In genomic region chr6:37172991-37173572, GRCh38 we compare ENCODE assay signal across 12 cellular contexts. TPM values are rescaled to one million over a fixed set of nuclear protein-coding genes. Genes with fewer than 3 reads are reported as not detected.
DNase-seq lines count a peak whose midpoint lies in the region; ATAC-seq, FAIRE-seq and TF ChIP-seq lines count a peak whose summit lies in the region.
"Had no signal": no experiment of that assay in that cellular context is flagged by ENCODE, and none has a peak within 500 bp of the region (broad histone marks: within the 10 kb centered on the region; RNA-seq: fewer than 3 reads in every experiment).

No MANE protein-coding gene starts in this region.

- H3K9me3 ChIP-seq in heart right ventricle (no peaks in the 10 kb centered on the region), heart left ventricle (no peaks in the 10 kb centered on the region), K562 (replicated peaks; ENCODE audit: control insufficient read depth, insufficient read depth, low read depth, low read length) (no peaks in the 10 kb centered on the region; the same call in 1 of the 2 replicates), muscle layer of duodenum (ENCODE audit: control insufficient read depth in 1 of 2, low read length in 2 of 2) (no peaks in the 10 kb centered on the region), uterus (no peaks in the 10 kb centered on the region)

- H3K27me3 ChIP-seq in heart right ventricle (no peaks in the 10 kb centered on the region), heart left ventricle (no peaks in the 10 kb centered on the region), K562 (ENCODE audit: control insufficient read depth in 2 of 2, insufficient read depth in 2 of 2, low read length in 2 of 2) (no peaks in the 10 kb centered on the region), muscle layer of duodenum (ENCODE audit: low read depth, low read length) (no peaks in the 10 kb centered on the region), uterus (no peaks in the 10 kb centered on the region)

- no TSS peak for BruUV-seq in K562 (replicated peaks; lab: Mats Ljungman, UMichigan)

- no peak overlapping the region for H2AFZ ChIP-seq in K562 (ENCODE audit: low read depth, low read length)
- H2AFZ ChIP-seq: parathyroid adenoma had no signal

- peak overlapping the region in 7 of 10 donors; percentile 21 to 96 (median 88) for H3K4me3 ChIP-seq in heart right ventricle
- peak overlapping the region in 5 of 12 donors; percentile 69 to 100 (median 92) for H3K4me3 ChIP-seq in heart left ventricle
- peak overlapping the region; percentile 97 for H3K4me3 ChIP-seq in K562
- peak overlapping the region; percentile 84 to 93 for H3K4me3 ChIP-seq in muscle layer of duodenum (ENCODE audit: low read depth in 1 of 2, low read length in 2 of 2)
- peak overlapping the region in 1 of 2 donors; percentile 85 for H3K4me3 ChIP-seq in uterus

- H3K9ac ChIP-seq in K562 (ENCODE audit: insufficient read depth in 1 of 2, low read depth in 2 of 2, low read length in 2 of 2) = peak overlapping the region; percentile 87 to 98
- H3K9ac ChIP-seq: parathyroid adenoma had no signal

- peaks cover 0 to 71% (median 30%) of the 10 kb centered on the region in 9 donors for H3K4me1 ChIP-seq in heart right ventricle
- peaks cover 0 to 68% (median 17%) of the 10 kb centered on the region in 12 donors for H3K4me1 ChIP-seq in heart left ventricle
- H3K4me1 ChIP-seq in K562 (replicated peaks in 1 of 2; ENCODE audit: control insufficient read depth in 2 of 2, insufficient read depth in 2 of 2, low read length in 2 of 2) = peaks cover 33 to 36% of the 10 kb centered on the region in 2 experiments
- peaks cover 0 to 30% of the 10 kb centered on the region in 2 donors for H3K4me1 ChIP-seq in muscle layer of duodenum (ENCODE audit: control insufficient read depth in 1 of 2, insufficient read depth in 2 of 2, low read length in 2 of 2)
- no peaks in the 10 kb centered on the region for H3K4me1 ChIP-seq in uterus

- TF ChIP-seq CTCF in heart right ventricle (IDR thresholded peaks at IDR 0.05) (no peak), heart left ventricle (IDR thresholded peaks at IDR 0.05) (no peak), K562 (IDR thresholded peaks at IDR 0.05 in 2 of 3, conservative IDR thresholded peaks at IDR 0.05 in 1 of 3; ENCODE audit: insufficient read depth in 2 of 3, low read depth in 1 of 3, low read length in 3 of 3) (no peak), uterus (IDR thresholded peaks at IDR 0.05) (no peak)

- no peak for FAIRE-seq in K562 (lab: Jason Lieb, UNC)

- TF ChIP-seq POLR2A in heart left ventricle (IDR thresholded peaks at IDR 0.05) = no peak
- TF ChIP-seq POLR2A in K562 (conservative IDR thresholded peaks at IDR 0.05) = no peak
- TF ChIP-seq POLR2A in uterus (IDR thresholded peaks at IDR 0.05) = no peak

- H3K27ac ChIP-seq in heart right ventricle (peak overlapping the region in 4 of 10 donors; percentile 21 to 95 (median 93)), heart left ventricle (peak overlapping the region in 4 of 12 donors; percentile 82 to 97 (median 92)), K562 (ENCODE audit: extremely low read depth, low read depth, low read length) (peak overlapping the region; percentile 82), muscle layer of duodenum (ENCODE audit: low read length) (peak overlapping the region; percentile 98), uterus (peak overlapping the region; percentile 91 to 94)
- H3K27ac ChIP-seq: C4-2B, parathyroid adenoma had no signal

- DNase-seq in heart right ventricle (no peak), heart left ventricle (no peak), K562 (ENCODE audit: extremely low read depth in 1 of 4, low spot score in 3 of 4) (peak in 2 of 4 experiments; percentile 9 to 57), uterus (no peak), COLO668 (lab: John Stamatoyannopoulos, UW; ENCODE audit: unreplicated experiment) (no peak)
- DNase-seq: NCI-H1048, SHP77 had no signal

- in situ Hi-C loops in K562 (cut with MboI) = loop anchor here (5.0 to 10.0 kb wide), 3 partner anchors 34 to 148 kb away; no protein-coding TSS in a partner anchor

- 87 to 88% methylated on average over 7 of the region's 7 CpGs for whole genome bisulfite sequencing in heart right ventricle, 2 donors
- WGBS in heart left ventricle, 4 donors = 86 to 89% (median 87%) methylated on average over 7 of the region's 7 CpGs
- 2% methylated on average over 7 of the region's 7 CpGs for WGBS in K562 (ENCODE audit: insufficient coverage, low coverage, missing lambda C conversion rate)

- TF ChIP-seq EP300 in K562 (IDR thresholded peaks at IDR 0.05; ENCODE audit: low read length) = no peak

- intact Hi-C loops in heart right ventricle (cut with DNase I) = loop anchor here in 9 of 10 donors (1.0 to 10.0 kb wide), 13 partner anchors 36 to 286 kb away; partner anchors contain the start of gene C6orf89 (in 2 of the 9)
- intact Hi-C loops in heart left ventricle (cut with DNase I) = loop anchor here in 9 of 10 donors (1.0 to 10.0 kb wide), 13 partner anchors 34 to 288 kb away; partner anchors contain the start of gene C6orf89 (in 5 of the 9)
- intact Hi-C loops in K562 (cut with micrococcal nuclease) = loop anchor here (1.0 to 5.0 kb wide), 5 partner anchors 45 to 144 kb away; partner anchors contain the start of genes TBC1D22B and TMEM217
- intact Hi-C loops in uterus (cut with DNase I; ENCODE audit: low total_unique reads) = loop anchor here (10.0 kb wide), 1 partner anchor 148 kb away; no protein-coding TSS in a partner anchor

- H3K4me2 ChIP-seq in K562 (ENCODE audit: insufficient read depth, low read length) = peak overlapping the region; percentile 87

- H4K20me1 ChIP-seq in K562 (replicated peaks; ENCODE audit: control insufficient read depth, insufficient read depth, low read length) = peaks cover 22% of the 10 kb centered on the region; the same call in 1 of the 2 replicates

- CTCF ChIA-PET in K562 (lab: Yijun Ruan, JAX; ENCODE audit: low intra/inter-chr PET ratio) = interaction anchor here (0.7 to 5.6 kb wide), 11 partner anchors 35 to 153 kb away, joined by 3 to 83 read pairs (median 8); no protein-coding TSS in a partner anchor

- ATAC-seq in heart right ventricle (no peak), heart left ventricle (no peak), K562 (no peak), HG02642 (IDR thresholded peaks at IDR 0.05; ENCODE audit: poor library complexity, unreplicated experiment) (no peak), GM18867 (IDR thresholded peaks at IDR 0.05; ENCODE audit: unreplicated experiment) (no peak)

- H3K9me1 ChIP-seq in K562 (ENCODE audit: control insufficient read depth, insufficient read depth, low read length) = no peaks in the 10 kb centered on the region

- H3K36me3 ChIP-seq in heart right ventricle (peaks cover 0 to 57% (median 22%) of the 10 kb centered on the region in 9 donors), heart left ventricle (peaks cover 0 to 60% (median 32%) of the 10 kb centered on the region in 9 donors), K562 (ENCODE audit: control insufficient read depth, insufficient read depth, low read length) (peaks cover 69% of the 10 kb centered on the region), muscle layer of duodenum (ENCODE audit: control insufficient read depth in 1 of 2, insufficient read depth in 2 of 2, low read length in 2 of 2) (peaks cover 33 to 36% of the 10 kb centered on the region in 2 donors), uterus (no peaks in the 10 kb centered on the region)

- H3K79me2 ChIP-seq in K562 (ENCODE audit: control insufficient read depth, insufficient read depth, low read length) = peaks cover 85% of the 10 kb centered on the region
- H3K79me2 ChIP-seq: parathyroid adenoma had no signal

- POLR2A ChIA-PET in K562 (lab: Yijun Ruan, JAX) = interaction anchor here (0.5 to 9.3 kb wide), 20 partner anchors 9 to 408 kb away, joined by 3 to 128 read pairs (median 4); no protein-coding TSS in a partner anchor

- no peak for TF ChIP-seq RAD21 in K562 (CRISPR knock-in tag; conservative IDR thresholded peaks at IDR 0.05 in 1 of 2, IDR thresholded peaks at IDR 0.05 in 1 of 2)

TF ChIP-seq in K562, 482 proteins besides CTCF, POLR2A, EP300 and RAD21 (continues in another document):
- TF ChIP-seq MECOM (CRISPR knock-in tag; IDR thresholded peaks at IDR 0.05) (no peak), FOXJ2 (tag; IDR thresholded peaks at IDR 0.05) (peak; percentile 55; the same call in 1 of the 2 replicates), SIN3B (IDR thresholded peaks at IDR 0.05; ENCODE audit: low read depth) (no peak)

RNA-seq across cellular contexts. Expression of gene PIM1, which starts 3.1 kb away (rescaled TPM):
- total RNA-seq in heart right ventricle (100 to 1,000 TPM in 1 of 10 donors, 10 to 100 TPM in 7, 1 to 10 TPM in 2; 9.2 to 106 (median 18.0) TPM), heart left ventricle (10 to 100 TPM in 6 of 9 donors, 1 to 10 TPM in 3; 7.0 to 81.8 (median 16.0) TPM), K562 (2014; rRNA removed) (169 and 190 TPM in 2 replicates), K562 (2014; rRNA removed; fragmentation: Illumina TruSeq; extraction: Trizol) (175 and 193 TPM in 2 replicates), K562 (2015; rRNA removed; fragmentation: Illumina TruSeq; extraction: Trizol) (211 and 212 TPM in 2 replicates), K562 (2021) (358 and 364 TPM in 2 replicates), uterus (10 to 100 TPM in 3 of 4 donors, 1 to 10 TPM in 1; 2.0 to 44.5 (median 28.8) TPM)
- polyA plus RNA-seq in heart right ventricle (10 to 100 TPM in 1 of 2 donors, 1 to 10 TPM in 1; 9.4 to 10.8 TPM), heart left ventricle (10 to 100 TPM in 1 of 2 donors, 1 to 10 TPM in 1; 8.2 to 23.1 TPM), K562 (2011; rRNA removed) (296 and 429 TPM in 2 replicates), K562 (2014; fragmentation: Illumina TruSeq; extraction: Trizol) (574 and 789 TPM in 2 replicates), K562 (2014; fragmentation: Nextera tagmentation; extraction: Ambion mirVana) (10 to 100 TPM; 19.0 to 62.4 TPM), K562 (2014; rRNA removed) (235 and 249 TPM in 2 replicates)
- total RNA-seq in K562 (2011; cell fraction: chromatin; rRNA removed; ENCODE audit: low replicate concordance) = 217 and 312 TPM in 2 replicates
- total RNA-seq in K562 (2011; cell fraction: nucleolus; rRNA removed) = 221 and 239 TPM in 2 replicates
- 299 and 384 TPM in 2 replicates for total RNA-seq in K562 (2011; cell fraction: nucleoplasm; rRNA removed)
- 314 and 336 TPM in 2 replicates for polyA plus RNA-seq in K562 (2011; cell fraction: cytosol; rRNA removed)
- polyA plus RNA-seq in K562 (2011; cell fraction: nucleus; rRNA removed) = 653 and 742 TPM in 2 replicates
- polyA plus RNA-seq in K562 (2012) = 412 and 745 TPM in 2 replicates
- polyA minus RNA-seq in K562 (2011; rRNA and poly(A)+ RNA removed) = 158 and 187 TPM in 2 replicates
- polyA minus RNA-seq in K562 (2011; cell fraction: cytosol; rRNA and poly(A)+ RNA removed) = 162 and 207 TPM in 2 replicates
- polyA minus RNA-seq in K562 (2011; cell fraction: nucleus; rRNA and poly(A)+ RNA removed) = 177 and 202 TPM in 2 replicates
